ENCODE assay signal across 1 cellular context in genomic region chr1:232805269-232806070, GRCh38.
TF ChIP-seq lines count a peak whose summit lies in the region.

MAP10 (plus strand) TSS chr1:232805416; CDS start chr1:232805450, 34 bp downstream.

TF ChIP-seq in WTC11, 78 proteins besides CTCF, POLR2A, EP300 and RAD21 (continued from another document):
- TF ChIP-seq GRHL2 (CRISPR knock-in tag; IDR thresholded peaks at IDR 0.05; ENCODE audit: insufficient replicate concordance, severe bottlenecking): no peak
- TF ChIP-seq TEAD1 (CRISPR knock-in tag; IDR thresholded peaks at IDR 0.05): 0 out of 2 replicates have a peak, but pooled peaks have one; percentile 78
- TF ChIP-seq SOX15 (CRISPR knock-in tag; IDR thresholded peaks at IDR 0.05): no peak
- no peak for TF ChIP-seq ZMAT4 (CRISPR knock-in tag; IDR thresholded peaks at IDR 0.05)
- no peak for TF ChIP-seq JAZF1 (CRISPR knock-in tag; IDR thresholded peaks at IDR 0.05)
- no peak for TF ChIP-seq ZNF671 (CRISPR knock-in tag; IDR thresholded peaks at IDR 0.05)
- TF ChIP-seq, protein P1, sequence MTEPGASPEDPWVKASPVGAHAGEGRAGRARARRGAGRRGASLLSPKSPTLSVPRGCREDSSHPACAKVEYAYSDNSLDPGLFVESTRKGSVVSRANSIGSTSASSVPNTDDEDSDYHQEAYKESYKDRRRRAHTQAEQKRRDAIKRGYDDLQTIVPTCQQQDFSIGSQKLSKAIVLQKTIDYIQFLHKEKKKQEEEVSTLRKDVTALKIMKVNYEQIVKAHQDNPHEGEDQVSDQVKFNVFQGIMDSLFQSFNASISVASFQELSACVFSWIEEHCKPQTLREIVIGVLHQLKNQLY (CRISPR knock-in tag; IDR thresholded peaks at IDR 0.05): no peak
- TF ChIP-seq, protein P2, sequence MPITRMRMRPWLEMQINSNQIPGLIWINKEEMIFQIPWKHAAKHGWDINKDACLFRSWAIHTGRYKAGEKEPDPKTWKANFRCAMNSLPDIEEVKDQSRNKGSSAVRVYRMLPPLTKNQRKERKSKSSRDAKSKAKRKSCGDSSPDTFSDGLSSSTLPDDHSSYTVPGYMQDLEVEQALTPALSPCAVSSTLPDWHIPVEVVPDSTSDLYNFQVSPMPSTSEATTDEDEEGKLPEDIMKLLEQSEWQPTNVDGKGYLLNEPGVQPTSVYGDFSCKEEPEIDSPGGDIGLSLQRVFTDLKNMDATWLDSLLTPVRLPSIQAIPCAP (CRISPR knock-in tag; IDR thresholded peaks at IDR 0.05): no peak
- peak; percentile 80; the same call in 1 of the 2 replicates for TF ChIP-seq ZNF138 (CRISPR knock-in tag; conservative IDR thresholded peaks at IDR 0.05)
- TF ChIP-seq FOXP1 (CRISPR knock-in tag; IDR thresholded peaks at IDR 0.05; ENCODE audit: borderline replicate concordance): peak; percentile 87; the same call in 1 of the 2 replicates
- TF ChIP-seq ZNF423 (CRISPR knock-in tag; IDR thresholded peaks at IDR 0.05): no peak
- TF ChIP-seq SMAD4 (CRISPR knock-in tag; IDR thresholded peaks at IDR 0.05): no peak
- TF ChIP-seq TP53 (CRISPR knock-in tag; IDR thresholded peaks at IDR 0.05): peak; percentile 76; the same call in 1 of the 2 replicates
- no peak for TF ChIP-seq GTF2I (CRISPR knock-in tag; conservative IDR thresholded peaks at IDR 0.05)
